ENCODE assay signal across 20 cellular contexts in genomic region chr10:14926061-14926470, GRCh38. TPM values are rescaled to one million over a fixed set of nuclear protein-coding genes. Genes with fewer than 3 reads are reported as not detected.
DNase-seq lines count a peak whose midpoint lies in the region; ATAC-seq and TF ChIP-seq lines count a peak whose summit lies in the region.
"Had no signal": no experiment of that assay in that cellular context is flagged by ENCODE, and none has a peak within 500 bp of the region (broad histone marks: within the 10 kb centered on the region; RNA-seq: fewer than 3 reads in every experiment).

No MANE protein-coding gene starts in this region.

- peak; percentile 8 for ATAC-seq in GM19395 (IDR thresholded peaks at IDR 0.05; ENCODE audit: unreplicated experiment)
- ATAC-seq in HG02798 (IDR thresholded peaks at IDR 0.05; ENCODE audit: poor library complexity, unreplicated experiment), result peak; percentile 11
- no peak for ATAC-seq in T-helper 17 cell
- ATAC-seq in GM18505 (IDR thresholded peaks at IDR 0.05; ENCODE audit: unreplicated experiment), result no peak
- no peak for ATAC-seq in GM21367 (IDR thresholded peaks at IDR 0.05; ENCODE audit: unreplicated experiment)
- ATAC-seq: SK-N-SH treated with all-trans-retinoic acid at 6 μM for 48 hours, upper lobe of right lung had no signal

- peak overlapping the region; percentile 67 to 81 (median 73) for H3K27ac ChIP-seq in stomach
- H3K27ac ChIP-seq: brain microvascular endothelial cell, C4-2B, KMS-11, right atrium auricular region, upper lobe of right lung had no signal

- H3K27ac Mint-ChIP-seq in T-helper 17 cell, result peak overlapping the region; percentile 19
- H3K27ac Mint-ChIP-seq: nephron had no signal

- WGBS in stomach, 5 donors, result 33 to 65% (median 55%) methylated on average over 8 of the region's 8 CpGs

- no peaks in the 10 kb centered on the region for H3K27me3 ChIP-seq in stomach
- H3K27me3 ChIP-seq: brain microvascular endothelial cell, right atrium auricular region, upper lobe of right lung had no signal

- H3K36me3 ChIP-seq in stomach, result peaks cover 26 to 100% (median 98%) of the 10 kb centered on the region in 4 donors

- intact Hi-C loops in stomach (cut with DNase I; ENCODE audit: low total_unique reads), result no loop called here

- TF ChIP-seq CTCF in stomach (IDR thresholded peaks at IDR 0.05), result no peak

- H3K4me3 Mint-ChIP-seq in T-helper 17 cell, result no peak overlapping the region
- H3K4me3 Mint-ChIP-seq: nephron had no signal

- peaks cover 2% of the 10 kb centered on the region for H3K4me1 Mint-ChIP-seq in T-helper 17 cell
- H3K4me1 Mint-ChIP-seq: nephron had no signal

- H3K27me3 Mint-ChIP-seq in T-helper 17 cell, result no peaks in the 10 kb centered on the region

- no peak overlapping the region for H3K4me3 ChIP-seq in stomach
- H3K4me3 ChIP-seq: lung, right atrium auricular region, upper lobe of right lung had no signal

- H3K9me3 ChIP-seq in T-helper 17 cell (ENCODE audit: control insufficient read depth, low read length, poor library complexity, severe bottlenecking), result no peaks in the 10 kb centered on the region
- no peaks in the 10 kb centered on the region for H3K9me3 ChIP-seq in stomach
- H3K9me3 ChIP-seq: right atrium auricular region, upper lobe of right lung had no signal

- DNase-seq in T-helper 17 cell (no peak), stomach (peak; percentile 66), NCI-H524 treated with DMSO at 0.1 percent for 48 hours (lab: John Stamatoyannopoulos, UW) (no peak)
- no peak for DNase-seq in activated CD4-positive, alpha-beta T cell treated with anti-CD3 and anti-CD28 coated beads for 4 hours
- DNase-seq: activated naive CD4-positive, alpha-beta T cell treated with Interleukin-2 at 50 U/mL for 16 hours; brain microvascular endothelial cell; effector CD4-positive, alpha-beta T cell; stimulated activated CD4-positive, alpha-beta T cell treated with anti-CD3 and anti-CD28 coated beads, Interleukin-4, amount 100 ng/mL, for 1 hour; upper lobe of right lung had no signal

- TF ChIP-seq POLR2A in stomach (IDR thresholded peaks at IDR 0.05), result no peak
- TF ChIP-seq POLR2A in GM18505 (IDR thresholded peaks at IDR 0.05; ENCODE audit: borderline replicate concordance, extremely low read depth, insufficient read depth, insufficient read length), result no peak

- H3K36me3 Mint-ChIP-seq in T-helper 17 cell (ENCODE audit: low read depth), result peaks cover 11% of the 10 kb centered on the region

- no peaks in the 10 kb centered on the region for H3K4me1 ChIP-seq in stomach
- H3K4me1 ChIP-seq: right atrium auricular region, upper lobe of right lung had no signal

- TF ChIP-seq EP300 in stomach (IDR thresholded peaks at IDR 0.05), result no peak

RNA-seq across cellular contexts. Expression of gene DCLRE1C, which starts 27.8 kb away (rescaled TPM):
- total RNA-seq in T-helper 17 cell, result 10 to 100 TPM; 12.8 to 15.3 TPM
- 10 to 100 TPM in 4 of 5 donors, 1 to 10 TPM in 1; 4.1 to 27.4 (median 12.3) TPM for total RNA-seq in stomach
- 1 to 10 TPM; 3.1 to 4.3 (median 3.3) TPM for polyA plus RNA-seq in stomach

RNA-seq across cellular contexts. Expression of gene MEIG1, which starts 33.1 kb away (rescaled TPM):
- total RNA-seq in T-helper 17 cell, result not detected
- not detected for total RNA-seq in stomach
- under 1 TPM in 1 of 3 donors, not detected in 2; 0.58 TPM for polyA plus RNA-seq in stomach
- total RNA-seq: NCI-H460, right atrium auricular region, upper lobe of right lung had no signal

RNA-seq across cellular contexts. Expression of gene SUV39H2, which starts 47.4 kb away (rescaled TPM):
- 1 to 10 TPM; 3.3 to 3.7 TPM for total RNA-seq in T-helper 17 cell
- 10 to 100 TPM in 3 of 5 donors, 1 to 10 TPM in 1, under 1 TPM in 1; 0.58 to 68.3 (median 12.1) TPM for total RNA-seq in stomach
- 1 to 10 TPM; 1.9 to 5.4 (median 3.2) TPM for polyA plus RNA-seq in stomach

Comparison
In these comparisons a context has a peak if more than half of its experiments do, and no peak if none do; other contexts are left out.
1. ATAC-seq: peak in GM19395 (single experiment) and HG02798 (single experiment); none in T-helper 17 cell (single experiment), GM18505 (single experiment) and GM21367 (single experiment).